Comparison of ENCODE assay signal across 35 cellular contexts in genomic region chr1:49318218-49318617, GRCh38.
"Had no signal": no experiment of that assay in that cellular context is flagged by ENCODE, and none has a peak within 500 bp of the region (broad histone marks: within the 10 kb centered on the region; RNA-seq: fewer than 3 reads in every experiment).

No MANE protein-coding gene starts in this region.

- H3K4me3 ChIP-seq: MG63 had no signal

- DNase-seq: Karpas-422, Kasumi-1, MG63, MM.1S, MV-4-11, NCI-H1048, NCI-H1092, NCI-H1092 treated with DMSO at 0.1 percent for 48 hours, NCI-H1105, NCI-H1105 treated with DMSO at 0.1 percent for 48 hours, NCI-H1417, NCI-H1417 treated with DMSO at 0.1 percent for 48 hours, NCI-H1436, NCI-H1436 treated with DMSO at 0.1 percent for 48 hours, NCI-H146, NCI-H1694, NCI-H1694 treated with DMSO at 0.1 percent for 48 hours, NCI-H187, NCI-H187 treated with DMSO at 0.1 percent for 48 hours, NCI-H1930, NCI-H2029, NCI-H2029 treated with DMSO at 0.1 percent for 48 hours, NCI-H2081, NCI-H2081 treated with DMSO at 0.1 percent for 48 hours, NCI-H2107, NCI-H2171, NCI-H2171 treated with DMSO at 0.1 percent for 48 hours, NCI-H2227 treated with DMSO at 0.1 percent for 48 hours, NCI-H226, NCI-H345, NCI-H446, NCI-H446 treated with DMSO at 0.1 percent for 48 hours, NCI-H510A, NCI-H510A treated with DMSO at 0.1 percent for 48 hours, NCI-H524 had no signal

- H3K36me3 ChIP-seq: MG63 had no signal

- H3K27me3 ChIP-seq: MG63 had no signal

- H3K9me3 ChIP-seq: MG63 had no signal
